ENCODE assay signal across 2 cellular contexts in genomic region chr6:11174245-11174616, GRCh38.
TF ChIP-seq lines count a peak whose summit lies in the region.

No MANE protein-coding gene starts in this region.

TF ChIP-seq in GM23338, 12 proteins besides CTCF, POLR2A, EP300 and RAD21 (continued from another document):
- TF ChIP-seq REST (IDR thresholded peaks at IDR 0.05; ENCODE audit: unreplicated experiment) (no peak), ETS1 (IDR thresholded peaks at IDR 0.05) (no peak)

TF ChIP-seq in H1, 55 proteins besides CTCF, POLR2A, EP300 and RAD21 (continued from another document):
- no peak for TF ChIP-seq KDM5A (IDR thresholded peaks at IDR 0.05; ENCODE audit: low read length)
- no peak for TF ChIP-seq SRF (IDR thresholded peaks at IDR 0.05; ENCODE audit: low read depth, low read length)
- TF ChIP-seq POLR2AphosphoS5 (IDR thresholded peaks at IDR 0.05; ENCODE audit: low read depth, low read length): no peak
